Comparison of ENCODE assay signal across 19 cellular contexts in the genomic region with DNA sequence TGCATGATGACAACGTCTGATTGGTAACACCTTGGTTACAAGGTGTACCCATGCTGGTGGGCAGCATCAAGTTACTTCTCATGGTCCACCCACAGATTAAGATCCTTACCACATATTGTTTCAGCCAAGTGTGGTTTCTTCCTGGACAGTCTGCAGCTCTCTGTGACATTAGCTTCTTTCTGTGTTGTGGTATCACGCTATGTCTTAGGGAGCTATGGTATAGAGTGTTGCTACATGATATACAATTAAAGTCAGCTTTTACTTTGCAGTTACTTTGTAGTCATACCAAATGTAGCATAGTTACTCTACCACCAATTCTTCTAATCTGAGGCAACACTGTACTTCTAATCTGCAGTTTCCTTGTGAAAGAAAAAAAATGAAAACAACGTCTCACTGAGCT. TPM values are rescaled to one million over a fixed set of nuclear protein-coding genes. Genes with fewer than 3 reads are reported as not detected.
DNase-seq lines count a peak whose midpoint lies in the region; ATAC-seq and TF ChIP-seq lines count a peak whose summit lies in the region.
"Had no signal": no experiment of that assay in that cellular context is flagged by ENCODE, and none has a peak within 500 bp of the region (broad histone marks: within the 10 kb centered on the region; RNA-seq: fewer than 3 reads in every experiment).

No MANE protein-coding gene starts in this region.

- ATAC-seq in activated CD4-positive, alpha-beta T cell treated with anti-CD3 and anti-CD28 coated beads for 36 hours: peak; percentile 58
- ATAC-seq: HepG2 had no signal

- CTCF ChIA-PET in activated CD4-positive, alpha-beta T cell treated with anti-CD3 and anti-CD28 coated beads for 36 hours (lab: Charles Lee): interaction anchor here (0.8 to 1.6 kb wide), 5 partner anchors 12 to 760 kb away, joined by 3 to 7 read pairs (median 5); no protein-coding TSS in a partner anchor
- CTCF ChIA-PET in MCF 10A (lab: Yijun Ruan, JAX): interaction anchor here (0.6 to 8.3 kb wide), 6 partner anchors 10 to 439 kb away, joined by 3 to 90 read pairs (median 4); no protein-coding TSS in a partner anchor

- peak overlapping the region; percentile 38 for H3K27ac Mint-ChIP-seq in activated CD4-positive, alpha-beta T cell treated with anti-CD3 and anti-CD28 coated beads for 36 hours
- H3K27ac Mint-ChIP-seq in MCF 10A (ENCODE audit: low read depth, unreplicated experiment): peak overlapping the region; percentile 92
- H3K27ac Mint-ChIP-seq in immature natural killer cell: peak overlapping the region in 4 of 6 donors; percentile 22 to 89 (median 67)
- peak overlapping the region; percentile 70 for H3K27ac Mint-ChIP-seq in type B pancreatic cell

- TF ChIP-seq POLR2A in breast epithelium (IDR thresholded peaks at IDR 0.05) (no peak), prostate gland (IDR thresholded peaks at IDR 0.05) (no peak)

- no peaks in the 10 kb centered on the region for H3K9me3 Mint-ChIP-seq in activated CD4-positive, alpha-beta T cell treated with anti-CD3 and anti-CD28 coated beads for 36 hours (ENCODE audit: low read depth)
- H3K9me3 Mint-ChIP-seq in MCF 10A (ENCODE audit: unreplicated experiment) (peaks cover 19% of the 10 kb centered on the region), immature natural killer cell (no peaks in the 10 kb centered on the region), type B pancreatic cell (peaks cover 5% of the 10 kb centered on the region)

- 93% methylated on average over 3 of the region's 3 CpGs for WGBS in prostate gland

- H3K27ac ChIP-seq in breast epithelium (no peak overlapping the region), prostate gland (no peak overlapping the region)
- H3K27ac ChIP-seq: BLaER1 had no signal

- H3K36me3 ChIP-seq in breast epithelium (no peaks in the 10 kb centered on the region), prostate gland (peaks cover 8 to 19% of the 10 kb centered on the region in 2 donors)

- TF ChIP-seq CTCF in MCF 10A (IDR thresholded peaks at IDR 0.05; ENCODE audit: unreplicated experiment) (no peak), breast epithelium (IDR thresholded peaks at IDR 0.05) (no peak), type B pancreatic cell (conservative IDR thresholded peaks at IDR 0.05) (no peak), prostate gland (IDR thresholded peaks at IDR 0.05) (no peak)

- H3K36me3 Mint-ChIP-seq in activated CD4-positive, alpha-beta T cell treated with anti-CD3 and anti-CD28 coated beads for 36 hours (ENCODE audit: low read depth): peaks cover 66% of the 10 kb centered on the region
- H3K36me3 Mint-ChIP-seq in MCF 10A (ENCODE audit: insufficient read depth, unreplicated experiment) (peaks cover 75% of the 10 kb centered on the region), immature natural killer cell (peaks cover 36 to 67% (median 58%) of the 10 kb centered on the region in 3 donors), type B pancreatic cell (peaks cover 54% of the 10 kb centered on the region)

- no peaks in the 10 kb centered on the region for H3K9me3 ChIP-seq in breast epithelium
- H3K9me3 ChIP-seq in prostate gland: no peaks in the 10 kb centered on the region

- H3K4me3 ChIP-seq in breast epithelium (no peak overlapping the region), prostate gland (no peak overlapping the region)
- H3K4me3 ChIP-seq: BLaER1 had no signal

- POLR2A ChIA-PET in activated CD4-positive, alpha-beta T cell treated with anti-CD3 and anti-CD28 coated beads for 36 hours (lab: Charles Lee): no interaction called here
- POLR2A ChIA-PET in MCF 10A (lab: Yijun Ruan, JAX): interaction anchor here (1.1 to 1.8 kb wide), 4 partner anchors 16 to 121 kb away, joined by 3 to 9 read pairs (median 4); partner anchors contain the start of gene ZCCHC2

- no peaks in the 10 kb centered on the region for H3K27me3 ChIP-seq in breast epithelium
- H3K27me3 ChIP-seq in prostate gland (replicated peaks; ENCODE audit: insufficient read depth): no peaks in the 10 kb centered on the region
- H3K27me3 ChIP-seq: BLaER1 had no signal

- no peak overlapping the region for H3K4me3 Mint-ChIP-seq in activated CD4-positive, alpha-beta T cell treated with anti-CD3 and anti-CD28 coated beads for 36 hours
- no peak overlapping the region for H3K4me3 Mint-ChIP-seq in MCF 10A (ENCODE audit: unreplicated experiment)
- H3K4me3 Mint-ChIP-seq in immature natural killer cell: no peak overlapping the region
- H3K4me3 Mint-ChIP-seq in type B pancreatic cell: no peak overlapping the region

- H3K4me1 ChIP-seq in breast epithelium: no peaks in the 10 kb centered on the region
- no peaks in the 10 kb centered on the region for H3K4me1 ChIP-seq in prostate gland (replicated peaks)

- peaks cover 18% of the 10 kb centered on the region for H3K4me1 Mint-ChIP-seq in activated CD4-positive, alpha-beta T cell treated with anti-CD3 and anti-CD28 coated beads for 36 hours
- H3K4me1 Mint-ChIP-seq in MCF 10A (ENCODE audit: insufficient read depth, unreplicated experiment): peaks cover 11% of the 10 kb centered on the region
- peaks cover 9 to 42% of the 10 kb centered on the region in 2 donors for H3K4me1 Mint-ChIP-seq in immature natural killer cell
- no peaks in the 10 kb centered on the region for H3K4me1 Mint-ChIP-seq in type B pancreatic cell (ENCODE audit: unreplicated experiment)

- intact Hi-C loops in activated CD4-positive, alpha-beta T cell treated with anti-CD3 and anti-CD28 coated beads for 36 hours (cut with DNase I, micrococcal nuclease): no loop called here
- intact Hi-C loops in MCF 10A (cut with micrococcal nuclease) (no loop called here), breast epithelium (cut with DNase I; ENCODE audit: low total_unique reads) (no loop called here), prostate gland (cut with DNase I) (no loop called here)

- H3K27me3 Mint-ChIP-seq in activated CD4-positive, alpha-beta T cell treated with anti-CD3 and anti-CD28 coated beads for 36 hours: no peaks in the 10 kb centered on the region
- H3K27me3 Mint-ChIP-seq in MCF 10A (ENCODE audit: insufficient read depth, unreplicated experiment) (no peaks in the 10 kb centered on the region), immature natural killer cell (ENCODE audit: low read depth in 3 of 3) (peaks cover 0 to 5% (median 0%) of the 10 kb centered on the region in 3 donors), type B pancreatic cell (no peaks in the 10 kb centered on the region)

- no peak for DNase-seq in activated CD4-positive, alpha-beta T cell treated with anti-CD3 and anti-CD28 coated beads for 36 hours
- DNase-seq in activated CD4-positive, alpha-beta T cell treated with anti-CD3 and anti-CD28 coated beads, Interleukin-2, amount 50 U/mL, for 4 hours: no peak
- no peak for DNase-seq in MCF 10A (ENCODE audit: unreplicated experiment)
- no peak for DNase-seq in breast epithelium (ENCODE audit: low spot score in 2 of 2)
- peak; percentile 23 to 68 (median 35) for DNase-seq in immature natural killer cell
- no peak for DNase-seq in type B pancreatic cell (ENCODE audit: extremely low spot score, unreplicated experiment)
- DNase-seq in DMS53 (lab: John Stamatoyannopoulos, UW): no peak
- no peak for DNase-seq in prostate gland (ENCODE audit: low spot score)
- DNase-seq: DND-41, GDM1, KG1, NCI-H1092, NCI-H146, NCI-H2081, NCI-H226, NCI-H524 treated with DMSO at 0.1 percent for 48 hours, SHP77 had no signal

- BruUV-seq in MCF 10A (replicated peaks; lab: Mats Ljungman, UMichigan): no TSS peak

RNA-seq across cellular contexts. Expression of gene ZCCHC2, which starts 48.8 kb away (rescaled TPM):
- total RNA-seq in activated CD4-positive, alpha-beta T cell treated with anti-CD3 and anti-CD28 coated beads for 36 hours: 10 to 100 TPM; 26.1 to 40.1 TPM
- 14.6 and 15.0 TPM in 2 replicates for total RNA-seq in MCF 10A (2022)
- 10 to 100 TPM; 24.3 to 36.3 (median 26.2) TPM for total RNA-seq in breast epithelium
- 1 to 10 TPM; 1.6 to 4.2 (median 2.1) TPM for polyA plus RNA-seq in immature natural killer cell
- 18.0 and 21.3 TPM in 2 replicates for total RNA-seq in type B pancreatic cell (ENCODE audit: low replicate concordance)
- total RNA-seq in prostate gland: 10 to 100 TPM; 18.7 to 39.4 TPM

Comparison
In these comparisons a context has a peak if more than half of its experiments do, and no peak if none do; other contexts are left out.
1. DNase-seq: peak in immature natural killer cell (3 of 3); none in activated CD4-positive, alpha-beta T cell treated with anti-CD3 and anti-CD28 coated beads for 36 hours (single experiment), activated CD4-positive, alpha-beta T cell treated with anti-CD3 and anti-CD28 coated beads, Interleukin-2, amount 50 U/mL, for 4 hours (0 of 2), MCF 10A (single experiment), breast epithelium (0 of 2), type B pancreatic cell (single experiment), DMS53 (single experiment) and prostate gland (single experiment).
2. H3K27ac Mint-ChIP-seq: peak in every context shown above with its lines; median percentile 92 in MCF 10A; 70 in type B pancreatic cell; 67 in immature natural killer cell; 38 in activated CD4-positive, alpha-beta T cell treated with anti-CD3 and anti-CD28 coated beads for 36 hours.